ENCODE assay signal across 16 cellular contexts in the genomic region with DNA sequence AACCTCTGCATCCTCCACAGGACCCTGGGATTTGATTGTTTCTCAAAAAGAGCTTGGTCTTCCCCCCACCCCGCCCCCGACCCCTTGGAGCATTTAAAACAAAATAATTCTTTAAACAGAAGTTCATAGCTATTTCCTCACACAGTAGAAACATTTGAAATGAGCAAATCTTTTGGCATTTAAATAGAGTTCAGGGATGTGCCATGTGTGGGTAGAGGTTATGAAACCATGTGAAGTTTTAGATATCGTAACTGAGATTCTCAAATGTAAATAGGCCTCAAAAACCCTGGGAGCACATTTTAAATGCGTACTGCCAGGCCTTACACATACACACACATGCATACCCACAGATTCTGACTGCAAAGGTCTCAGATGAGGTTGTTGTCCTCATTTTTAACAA.
DNase-seq lines count a peak whose midpoint lies in the region; ATAC-seq and TF ChIP-seq lines count a peak whose summit lies in the region.
"Had no signal": no experiment of that assay in that cellular context is flagged by ENCODE, and none has a peak within 500 bp of the region (broad histone marks: within the 10 kb centered on the region; RNA-seq: fewer than 3 reads in every experiment).

No MANE protein-coding gene starts in this region.

- H3K27ac ChIP-seq in ACC112 (ENCODE audit: low read depth, low read length) = peak overlapping the region; percentile 87
- H3K27ac ChIP-seq: neural progenitor cell, SK-N-MC, upper lobe of right lung had no signal

- H3K4me3 ChIP-seq in ACC112 (ENCODE audit: low read depth, low read length) = peak overlapping the region; percentile 8; the same call in 1 of the 2 replicates
- H3K4me3 ChIP-seq in H7 (ENCODE audit: insufficient read depth, low read depth, low read length) = no peak overlapping the region
- H3K4me3 ChIP-seq: lung, neural progenitor cell, SK-N-MC, upper lobe of right lung had no signal

- H3K27me3 ChIP-seq in ACC112 (ENCODE audit: insufficient read depth, low read length) (no peaks in the 10 kb centered on the region), H7 (ENCODE audit: control insufficient read depth, insufficient read depth, low read length) (no peaks in the 10 kb centered on the region)
- H3K27me3 ChIP-seq: neural progenitor cell, upper lobe of right lung had no signal

- H3K36me3 ChIP-seq in ACC112 (ENCODE audit: insufficient read depth, low read length) = no peaks in the 10 kb centered on the region
- no peaks in the 10 kb centered on the region; the same call in 1 of the 2 replicates for H3K36me3 ChIP-seq in H7 (replicated peaks; ENCODE audit: control insufficient read depth, insufficient read depth, low read length)
- H3K36me3 ChIP-seq: neural progenitor cell, upper lobe of right lung had no signal

- no peaks in the 10 kb centered on the region for H3K36me3 Mint-ChIP-seq in chondrocyte (ENCODE audit: low read depth)
- H3K36me3 Mint-ChIP-seq in activated naive CD8-positive, alpha-beta T cell treated with anti-CD3 and anti-CD28 coated beads, Interleukin-2, amount 50 U/mL, for 24 hours (ENCODE audit: low read depth) = no peaks in the 10 kb centered on the region
- no peaks in the 10 kb centered on the region for H3K36me3 Mint-ChIP-seq in stimulated activated naive B cell treated with anti-CD40 and anti-IgM and Interleukin-4, amounts not matched to agents 10 μg/mL and 1 μg/mL and 100 μg/mL, for 72 hours
- H3K36me3 Mint-ChIP-seq: neural progenitor cell had no signal

- no peak overlapping the region for H2AFZ ChIP-seq in ACC112 (ENCODE audit: low read length, unreplicated experiment)
- H2AFZ ChIP-seq: neural progenitor cell had no signal

- peaks cover 50% of the 10 kb centered on the region for H3K4me1 ChIP-seq in ACC112 (ENCODE audit: control insufficient read depth, insufficient read depth, low read length, unreplicated experiment)

- H3K4me3 Mint-ChIP-seq in chondrocyte (ENCODE audit: unreplicated experiment) = peak overlapping the region; percentile 13
- H3K4me3 Mint-ChIP-seq in activated naive CD8-positive, alpha-beta T cell treated with anti-CD3 and anti-CD28 coated beads, Interleukin-2, amount 50 U/mL, for 24 hours = no peak overlapping the region
- H3K4me3 Mint-ChIP-seq in stimulated activated naive B cell treated with anti-CD40 and anti-IgM and Interleukin-4, amounts not matched to agents 10 μg/mL and 1 μg/mL and 100 μg/mL, for 72 hours = no peak overlapping the region
- H3K4me3 Mint-ChIP-seq: activated B cell treated with CpG ODN at 0.5 μM for 24 hours, neural progenitor cell had no signal

- no peaks in the 10 kb centered on the region for H3K27me3 Mint-ChIP-seq in chondrocyte (ENCODE audit: low read depth)
- peaks cover 9% of the 10 kb centered on the region for H3K27me3 Mint-ChIP-seq in activated naive CD8-positive, alpha-beta T cell treated with anti-CD3 and anti-CD28 coated beads, Interleukin-2, amount 50 U/mL, for 24 hours
- peaks cover 19 to 32% of the 10 kb centered on the region in 2 donors for H3K27me3 Mint-ChIP-seq in stimulated activated naive B cell treated with anti-CD40 and anti-IgM and Interleukin-4, amounts not matched to agents 10 μg/mL and 1 μg/mL and 100 μg/mL, for 72 hours

- H3K27ac Mint-ChIP-seq in chondrocyte (ENCODE audit: unreplicated experiment) = peak overlapping the region; percentile 87
- H3K27ac Mint-ChIP-seq in activated naive CD8-positive, alpha-beta T cell treated with anti-CD3 and anti-CD28 coated beads, Interleukin-2, amount 50 U/mL, for 24 hours = no peak overlapping the region
- no peak overlapping the region for H3K27ac Mint-ChIP-seq in stimulated activated naive B cell treated with anti-CD40 and anti-IgM and Interleukin-4, amounts not matched to agents 10 μg/mL and 1 μg/mL and 100 μg/mL, for 72 hours
- H3K27ac Mint-ChIP-seq: activated B cell treated with CpG ODN at 0.5 μM for 24 hours, neural progenitor cell had no signal

- DNase-seq in LHCN-M2 (ENCODE audit: low read depth) (peak; percentile 55), chondrocyte (ENCODE audit: low spot score) (no peak), non-pigmented ciliary epithelial cell (ENCODE audit: low read depth) (peak; percentile 42), H7 (no peak)
- no peak for DNase-seq in activated naive CD8-positive, alpha-beta T cell treated with anti-CD3 and anti-CD28 coated beads, Interleukin-2, amount 50 U/mL, for 24 hours
- DNase-seq in stimulated activated naive B cell treated with anti-CD40 and anti-IgM and Interleukin-4, amounts not matched to agents 10 μg/mL and 1 μg/mL and 100 μg/mL, for 72 hours = no peak
- no peak for DNase-seq in effector CD4-positive, alpha-beta T cell
- DNase-seq: activated B cell treated with CpG ODN at 0.5 μM for 24 hours, AML-193, amygdala, NCI-H2107, upper lobe of right lung had no signal

- no peaks in the 10 kb centered on the region for H3K9me3 Mint-ChIP-seq in chondrocyte (ENCODE audit: low read depth)
- H3K9me3 Mint-ChIP-seq in activated naive CD8-positive, alpha-beta T cell treated with anti-CD3 and anti-CD28 coated beads, Interleukin-2, amount 50 U/mL, for 24 hours = no peaks in the 10 kb centered on the region
- no peaks in the 10 kb centered on the region for H3K9me3 Mint-ChIP-seq in stimulated activated naive B cell treated with anti-CD40 and anti-IgM and Interleukin-4, amounts not matched to agents 10 μg/mL and 1 μg/mL and 100 μg/mL, for 72 hours
- H3K9me3 Mint-ChIP-seq: activated B cell treated with CpG ODN at 0.5 μM for 24 hours, neural progenitor cell had no signal

- no peak for TF ChIP-seq CTCF in chondrocyte (IDR thresholded peaks at IDR 0.05)

- ATAC-seq in activated naive CD8-positive, alpha-beta T cell treated with anti-CD3 and anti-CD28 coated beads, Interleukin-2, amount 50 U/mL, for 24 hours = no peak
- ATAC-seq in stimulated activated naive B cell treated with anti-CD40 and anti-IgM and Interleukin-4, amounts not matched to agents 10 μg/mL and 1 μg/mL and 100 μg/mL, for 72 hours (replicated peaks) = no peak

- peaks cover 50% of the 10 kb centered on the region for H3K4me1 Mint-ChIP-seq in chondrocyte (ENCODE audit: low read depth)
- no peaks in the 10 kb centered on the region for H3K4me1 Mint-ChIP-seq in activated naive CD8-positive, alpha-beta T cell treated with anti-CD3 and anti-CD28 coated beads, Interleukin-2, amount 50 U/mL, for 24 hours
- no peaks in the 10 kb centered on the region for H3K4me1 Mint-ChIP-seq in stimulated activated naive B cell treated with anti-CD40 and anti-IgM and Interleukin-4, amounts not matched to agents 10 μg/mL and 1 μg/mL and 100 μg/mL, for 72 hours
- H3K4me1 Mint-ChIP-seq: activated B cell treated with CpG ODN at 0.5 μM for 24 hours had no signal

- no peaks in the 10 kb centered on the region for H3K79me2 ChIP-seq in ACC112 (ENCODE audit: control insufficient read depth, insufficient read depth, low read length, unreplicated experiment)

Comparison
In these comparisons a context has a peak if more than half of its experiments do, and no peak if none do; other contexts are left out.
1. DNase-seq: peak in LHCN-M2 (single experiment) and non-pigmented ciliary epithelial cell (single experiment); none in chondrocyte (single experiment), activated naive CD8-positive, alpha-beta T cell treated with anti-CD3 and anti-CD28 coated beads, Interleukin-2, amount 50 U/mL, for 24 hours (single experiment), H7 (single experiment), stimulated activated naive B cell treated with anti-CD40 and anti-IgM and Interleukin-4, amounts not matched to agents 10 μg/mL and 1 μg/mL and 100 μg/mL, for 72 hours (single experiment) and effector CD4-positive, alpha-beta T cell (single experiment).